Comparison of ENCODE assay signal across 11 cellular contexts in the genomic region with DNA sequence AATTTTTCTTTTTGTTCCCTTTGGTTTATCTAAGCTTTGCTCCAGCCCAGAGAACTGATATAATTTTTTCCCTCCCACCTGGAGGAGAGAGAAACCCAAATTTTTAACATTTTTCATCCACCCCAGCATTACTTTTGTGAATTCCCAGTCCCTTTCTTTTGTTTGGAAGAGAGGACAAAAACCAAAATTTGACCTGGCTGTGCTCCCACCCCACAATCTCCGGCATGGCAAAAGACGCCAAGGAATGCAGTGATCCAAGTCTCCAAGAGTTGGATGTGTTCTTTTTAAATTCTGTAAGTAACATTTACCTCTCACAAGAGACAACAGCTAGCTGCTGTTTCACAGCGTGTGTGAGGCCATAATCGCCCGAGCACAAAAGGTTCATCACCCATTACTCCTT. TPM values are rescaled to one million over a fixed set of nuclear protein-coding genes. Genes with fewer than 3 reads are reported as not detected.
A peak's percentile ranks its signal among the peaks of the same experiment; 100 is the strongest.
DNase-seq lines count a peak whose midpoint lies in the region; ATAC-seq and TF ChIP-seq lines count a peak whose summit lies in the region.
"Had no signal": no experiment of that assay in that cellular context is flagged by ENCODE, and none has a peak within 500 bp of the region (broad histone marks: within the 10 kb centered on the region; RNA-seq: fewer than 3 reads in every experiment).

No MANE protein-coding gene starts in this region.

- 22% methylated on average over 5 of the region's 5 CpGs for WGBS in right cardiac atrium

- in situ Hi-C loops in astrocyte of the spinal cord (cut with HindIII; ENCODE audit: low sequenced_read_pairs): no loop called here

- peak overlapping the region; percentile 10 for H3K4me3 ChIP-seq in astrocyte of the spinal cord (ENCODE audit: low read depth, low read length)
- H3K4me3 ChIP-seq in right cardiac atrium (ENCODE audit: low read length): peak overlapping the region; percentile 28
- peak overlapping the region; percentile 15 for H3K4me3 ChIP-seq in skeletal muscle cell (ENCODE audit: low read depth, low read length)
- H3K4me3 ChIP-seq: adrenal gland, BLaER1 had no signal

- H3K27ac ChIP-seq in right cardiac atrium (ENCODE audit: low read length): peak overlapping the region; percentile 89
- H3K27ac ChIP-seq: BLaER1 had no signal

- DNase-seq in EH (ENCODE audit: low read depth): peak; percentile 27
- DNase-seq in astrocyte of the spinal cord (ENCODE audit: low read depth, low spot score): no peak
- DNase-seq in right cardiac atrium: no peak
- DNase-seq in skeletal muscle cell (ENCODE audit: low read depth): no peak
- DNase-seq in NCI-H524 (lab: John Stamatoyannopoulos, UW): no peak
- no peak for DNase-seq in germinal center (ENCODE audit: low spot score)
- no peak for DNase-seq in iPS-NIHi11 (ENCODE audit: low spot score)
- DNase-seq: MV-4-11 had no signal

- ATAC-seq in right cardiac atrium: no peak
- no peak for ATAC-seq in HG02884 (IDR thresholded peaks at IDR 0.05; ENCODE audit: unreplicated experiment)

- no peaks in the 10 kb centered on the region for H3K9me3 ChIP-seq in right cardiac atrium (ENCODE audit: control insufficient read depth, low read length)
- H3K9me3 ChIP-seq: adrenal gland, BLaER1 had no signal

- intact Hi-C loops in right cardiac atrium (cut with DNase I): no loop called here

- peaks cover 11% of the 10 kb centered on the region for H3K4me1 ChIP-seq in right cardiac atrium (ENCODE audit: control insufficient read depth, insufficient read depth, low read length)
- H3K4me1 ChIP-seq: BLaER1 had no signal

- no peak for TF ChIP-seq CTCF in astrocyte of the spinal cord (IDR thresholded peaks at IDR 0.05; ENCODE audit: low read depth, low read length)

- H3K27me3 ChIP-seq in right cardiac atrium (ENCODE audit: control insufficient read depth, insufficient read depth): no peaks in the 10 kb centered on the region

RNA-seq across cellular contexts. Expression of a gene that starts 25.2 kb away (rescaled TPM):
- 10 to 100 TPM in 3 of 4 donors, 1 to 10 TPM in 1; 9.3 to 17.9 (median 12.9) TPM for total RNA-seq in right cardiac atrium
- polyA plus RNA-seq in right cardiac atrium: 8.2 TPM
